ENCODE assay signal across 25 cellular contexts in the genomic region with DNA sequence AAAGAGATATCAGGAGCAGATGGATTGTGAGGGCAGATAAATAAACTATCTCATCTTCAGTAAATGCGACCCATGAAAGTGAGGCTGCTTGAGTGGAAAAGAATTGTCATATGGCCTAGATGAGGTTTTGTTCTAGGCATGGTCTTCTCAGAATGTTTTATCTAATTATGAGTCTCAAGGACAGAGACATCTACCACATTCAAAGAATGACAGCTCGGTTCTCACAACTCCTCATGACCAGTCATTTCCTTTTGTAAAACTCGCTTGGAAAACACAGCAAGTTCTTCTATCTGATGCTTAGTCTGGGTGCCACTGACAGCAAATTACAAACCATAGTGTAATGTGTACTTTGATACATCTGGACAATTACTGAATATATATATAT.
"Had no signal": no experiment of that assay in that cellular context is flagged by ENCODE, and none has a peak within 500 bp of the region (broad histone marks: within the 10 kb centered on the region; RNA-seq: fewer than 3 reads in every experiment).

No MANE protein-coding gene starts in this region.

- H3K27me3 Mint-ChIP-seq: type B pancreatic cell had no signal

- H3K27ac Mint-ChIP-seq: immature natural killer cell; naive thymus-derived CD8-positive, alpha-beta T cell; nephron; type B pancreatic cell had no signal

- H3K4me1 Mint-ChIP-seq: immature natural killer cell; naive thymus-derived CD8-positive, alpha-beta T cell; nephron; neural crest cell had no signal

- H3K36me3 Mint-ChIP-seq: immature natural killer cell; naive thymus-derived CD8-positive, alpha-beta T cell; type B pancreatic cell had no signal

- ATAC-seq: left colon; left lung; lower lobe of right lung; naive thymus-derived CD8-positive, alpha-beta T cell; right cardiac atrium; sciatic nerve had no signal

- H3K9me3 Mint-ChIP-seq: nephron, neural crest cell, type B pancreatic cell had no signal

- H3K4me3 Mint-ChIP-seq: immature natural killer cell; naive thymus-derived CD8-positive, alpha-beta T cell; nephron; neural crest cell; type B pancreatic cell had no signal

- DNase-seq: hippocampal formation; immature natural killer cell; kidney; left colon; left lung; lower lobe of right lung; mammary epithelial cell; mesenchymal stem cell; naive thymus-derived CD8-positive, alpha-beta T cell; nucleus accumbens; pancreas; posterior cingulate gyrus; retina; right cardiac atrium; stimulated activated CD4-positive, alpha-beta T cell treated with anti-CD3 and anti-CD28 coated beads, Interleukin-12 subunit alpha, Interleukin-12 subunit beta, amount 100 ng/mL, for 4 hours; stimulated activated CD4-positive, alpha-beta T cell treated with anti-CD3 and anti-CD28 coated beads, Interleukin-15, amount 100 ng/mL, for 24 hours; stimulated activated CD4-positive, alpha-beta T cell treated with anti-CD3 and anti-CD28 coated beads, Interleukin-2, amount 100 ng/mL, for 24 hours; stimulated activated CD4-positive, alpha-beta T cell treated with anti-CD3 and anti-CD28 coated beads, Interleukin-4, amount 100 ng/mL, for 1 hour; stimulated activated naive CD4-positive, alpha-beta T cell treated with Interleukin-2 at 50 U/mL for 16 hours; substantia nigra; uterus had no signal
